Comparison of ENCODE assay signal across 1 cellular context in the genomic region with DNA sequence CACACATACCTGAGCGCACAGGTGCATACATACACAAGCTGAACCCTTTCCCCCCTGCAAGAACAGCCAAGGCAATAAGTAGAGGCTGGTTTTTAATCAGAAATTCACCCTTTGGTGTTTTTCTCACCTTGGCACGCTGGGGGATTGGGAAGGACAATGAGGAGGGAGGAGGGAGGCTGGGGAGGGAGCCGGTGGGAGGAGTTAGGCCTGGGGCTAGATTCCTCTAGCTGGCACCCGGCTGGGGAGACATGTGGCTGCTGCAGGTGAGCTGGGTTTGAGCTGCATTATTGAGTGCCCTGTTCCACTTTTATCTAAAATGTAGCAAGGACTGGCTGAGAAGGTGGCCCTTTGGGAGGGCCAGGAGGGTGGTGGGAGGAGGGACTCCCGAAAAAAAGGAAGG.
TF ChIP-seq lines count a peak whose summit lies in the region.

No MANE protein-coding gene starts in this region.

TF ChIP-seq in GM23338, 12 proteins besides CTCF, POLR2A, EP300 and RAD21 (continued from another document):
- TF ChIP-seq, protein P1, sequence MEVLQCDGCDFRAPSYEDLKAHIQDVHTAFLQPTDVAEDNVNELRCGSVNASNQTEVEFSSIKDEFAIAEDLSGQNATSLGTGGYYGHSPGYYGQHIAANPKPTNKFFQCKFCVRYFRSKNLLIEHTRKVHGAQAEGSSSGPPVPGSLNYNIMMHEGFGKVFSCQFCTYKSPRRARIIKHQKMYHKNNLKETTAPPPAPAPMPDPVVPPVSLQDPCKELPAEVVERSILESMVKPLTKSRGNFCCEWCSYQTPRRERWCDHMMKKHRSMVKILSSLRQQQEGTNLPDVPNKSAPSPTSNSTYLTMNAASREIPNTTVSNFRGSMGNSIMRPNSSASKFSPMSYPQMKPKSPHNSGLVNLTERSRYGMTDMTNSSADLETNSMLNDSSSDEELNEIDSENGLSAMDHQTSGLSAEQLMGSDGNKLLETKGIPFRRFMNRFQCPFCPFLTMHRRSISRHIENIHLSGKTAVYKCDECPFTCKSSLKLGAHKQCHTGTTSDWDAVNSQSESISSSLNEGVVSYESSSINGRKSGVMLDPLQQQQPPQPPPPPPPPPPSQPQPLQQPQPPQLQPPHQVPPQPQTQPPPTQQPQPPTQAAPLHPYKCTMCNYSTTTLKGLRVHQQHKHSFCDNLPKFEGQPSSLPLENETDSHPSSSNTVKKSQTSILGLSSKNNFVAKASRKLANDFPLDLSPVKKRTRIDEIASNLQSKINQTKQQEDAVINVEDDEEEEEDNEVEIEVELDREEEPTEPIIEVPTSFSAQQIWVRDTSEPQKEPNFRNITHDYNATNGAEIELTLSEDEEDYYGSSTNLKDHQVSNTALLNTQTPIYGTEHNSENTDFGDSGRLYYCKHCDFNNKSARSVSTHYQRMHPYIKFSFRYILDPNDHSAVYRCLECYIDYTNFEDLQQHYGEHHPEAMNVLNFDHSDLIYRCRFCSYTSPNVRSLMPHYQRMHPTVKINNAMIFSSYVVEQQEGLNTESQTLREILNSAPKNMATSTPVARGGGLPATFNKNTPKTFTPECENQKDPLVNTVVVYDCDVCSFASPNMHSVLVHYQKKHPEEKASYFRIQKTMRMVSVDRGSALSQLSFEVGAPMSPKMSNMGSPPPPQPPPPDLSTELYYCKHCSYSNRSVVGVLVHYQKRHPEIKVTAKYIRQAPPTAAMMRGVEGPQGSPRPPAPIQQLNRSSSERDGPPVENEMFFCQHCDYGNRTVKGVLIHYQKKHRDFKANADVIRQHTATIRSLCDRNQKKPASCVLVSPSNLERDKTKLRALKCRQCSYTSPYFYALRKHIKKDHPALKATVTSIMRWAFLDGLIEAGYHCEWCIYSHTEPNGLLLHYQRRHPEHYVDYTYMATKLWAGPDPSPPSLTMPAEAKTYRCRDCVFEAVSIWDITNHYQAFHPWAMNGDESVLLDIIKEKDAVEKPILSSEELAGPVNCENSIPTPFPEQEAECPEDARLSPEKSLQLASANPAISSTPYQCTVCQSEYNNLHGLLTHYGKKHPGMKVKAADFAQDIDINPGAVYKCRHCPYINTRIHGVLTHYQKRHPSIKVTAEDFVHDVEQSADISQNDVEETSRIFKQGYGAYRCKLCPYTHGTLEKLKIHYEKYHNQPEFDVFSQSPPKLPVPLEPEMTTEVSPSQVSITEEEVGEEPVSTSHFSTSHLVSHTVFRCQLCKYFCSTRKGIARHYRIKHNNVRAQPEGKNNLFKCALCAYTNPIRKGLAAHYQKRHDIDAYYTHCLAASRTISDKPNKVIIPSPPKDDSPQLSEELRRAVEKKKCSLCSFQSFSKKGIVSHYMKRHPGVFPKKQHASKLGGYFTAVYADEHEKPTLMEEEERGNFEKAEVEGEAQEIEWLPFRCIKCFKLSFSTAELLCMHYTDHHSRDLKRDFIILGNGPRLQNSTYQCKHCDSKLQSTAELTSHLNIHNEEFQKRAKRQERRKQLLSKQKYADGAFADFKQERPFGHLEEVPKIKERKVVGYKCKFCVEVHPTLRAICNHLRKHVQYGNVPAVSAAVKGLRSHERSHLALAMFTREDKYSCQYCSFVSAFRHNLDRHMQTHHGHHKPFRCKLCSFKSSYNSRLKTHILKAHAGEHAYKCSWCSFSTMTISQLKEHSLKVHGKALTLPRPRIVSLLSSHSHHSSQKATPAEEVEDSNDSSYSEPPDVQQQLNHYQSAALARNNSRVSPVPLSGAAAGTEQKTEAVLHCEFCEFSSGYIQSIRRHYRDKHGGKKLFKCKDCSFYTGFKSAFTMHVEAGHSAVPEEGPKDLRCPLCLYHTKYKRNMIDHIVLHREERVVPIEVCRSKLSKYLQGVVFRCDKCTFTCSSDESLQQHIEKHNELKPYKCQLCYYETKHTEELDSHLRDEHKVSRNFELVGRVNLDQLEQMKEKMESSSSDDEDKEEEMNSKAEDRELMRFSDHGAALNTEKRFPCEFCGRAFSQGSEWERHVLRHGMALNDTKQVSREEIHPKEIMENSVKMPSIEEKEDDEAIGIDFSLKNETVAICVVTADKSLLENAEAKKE (CRISPR knock-in tag; IDR thresholded peaks at IDR 0.05): no peak
- TF ChIP-seq, protein P2, sequence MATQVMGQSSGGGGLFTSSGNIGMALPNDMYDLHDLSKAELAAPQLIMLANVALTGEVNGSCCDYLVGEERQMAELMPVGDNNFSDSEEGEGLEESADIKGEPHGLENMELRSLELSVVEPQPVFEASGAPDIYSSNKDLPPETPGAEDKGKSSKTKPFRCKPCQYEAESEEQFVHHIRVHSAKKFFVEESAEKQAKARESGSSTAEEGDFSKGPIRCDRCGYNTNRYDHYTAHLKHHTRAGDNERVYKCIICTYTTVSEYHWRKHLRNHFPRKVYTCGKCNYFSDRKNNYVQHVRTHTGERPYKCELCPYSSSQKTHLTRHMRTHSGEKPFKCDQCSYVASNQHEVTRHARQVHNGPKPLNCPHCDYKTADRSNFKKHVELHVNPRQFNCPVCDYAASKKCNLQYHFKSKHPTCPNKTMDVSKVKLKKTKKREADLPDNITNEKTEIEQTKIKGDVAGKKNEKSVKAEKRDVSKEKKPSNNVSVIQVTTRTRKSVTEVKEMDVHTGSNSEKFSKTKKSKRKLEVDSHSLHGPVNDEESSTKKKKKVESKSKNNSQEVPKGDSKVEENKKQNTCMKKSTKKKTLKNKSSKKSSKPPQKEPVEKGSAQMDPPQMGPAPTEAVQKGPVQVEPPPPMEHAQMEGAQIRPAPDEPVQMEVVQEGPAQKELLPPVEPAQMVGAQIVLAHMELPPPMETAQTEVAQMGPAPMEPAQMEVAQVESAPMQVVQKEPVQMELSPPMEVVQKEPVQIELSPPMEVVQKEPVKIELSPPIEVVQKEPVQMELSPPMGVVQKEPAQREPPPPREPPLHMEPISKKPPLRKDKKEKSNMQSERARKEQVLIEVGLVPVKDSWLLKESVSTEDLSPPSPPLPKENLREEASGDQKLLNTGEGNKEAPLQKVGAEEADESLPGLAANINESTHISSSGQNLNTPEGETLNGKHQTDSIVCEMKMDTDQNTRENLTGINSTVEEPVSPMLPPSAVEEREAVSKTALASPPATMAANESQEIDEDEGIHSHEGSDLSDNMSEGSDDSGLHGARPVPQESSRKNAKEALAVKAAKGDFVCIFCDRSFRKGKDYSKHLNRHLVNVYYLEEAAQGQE (IDR thresholded peaks at IDR 0.05; ENCODE audit: unreplicated experiment): no peak
